19 cellular contexts compared by ENCODE assay signal in the genomic region with DNA sequence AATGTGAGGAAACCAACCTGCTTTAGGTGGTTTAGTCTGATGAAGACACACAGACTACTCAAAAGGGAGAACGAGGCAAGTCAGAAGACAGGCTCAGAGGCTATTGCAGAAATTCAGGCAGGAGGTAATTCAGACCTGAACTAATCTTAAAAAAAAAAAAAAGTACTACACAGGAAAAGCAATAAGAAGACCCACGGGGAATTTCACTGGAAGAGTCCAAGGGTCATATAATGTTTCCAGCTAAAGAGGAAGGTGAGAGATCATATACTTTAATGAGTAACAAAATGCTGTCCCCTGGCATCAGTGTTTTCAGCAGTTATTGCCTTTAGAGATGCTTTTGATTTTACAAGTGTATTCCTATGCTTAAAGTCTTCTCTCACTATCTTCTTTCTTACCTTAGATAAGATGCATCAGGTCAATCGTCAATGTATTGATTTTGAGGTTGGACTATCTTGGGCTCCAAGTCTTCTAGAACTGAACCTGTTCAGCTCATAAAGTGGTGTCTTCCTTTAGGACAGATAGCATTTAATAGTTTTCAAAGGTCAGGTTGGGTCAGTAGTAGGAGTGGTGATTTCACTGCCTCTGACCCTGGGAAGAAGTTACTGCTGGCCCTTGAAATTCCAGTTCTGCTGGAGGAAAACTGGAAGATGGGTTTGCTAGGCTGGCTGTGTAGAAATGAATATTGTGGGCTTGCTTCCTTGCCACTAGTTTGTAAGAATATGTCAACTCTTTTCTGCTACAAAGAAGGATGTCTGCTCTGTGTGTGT.
DNase-seq lines count a peak whose midpoint lies in the region; ATAC-seq and TF ChIP-seq lines count a peak whose summit lies in the region.
"Had no signal": no experiment of that assay in that cellular context is flagged by ENCODE, and none has a peak within 500 bp of the region (broad histone marks: within the 10 kb centered on the region; RNA-seq: fewer than 3 reads in every experiment).

No MANE protein-coding gene starts in this region.

- no peaks in the 10 kb centered on the region for H3K9me3 ChIP-seq in neutrophil
- H3K9me3 ChIP-seq: HAP-1 had no signal

- peak; percentile 60 for DNase-seq in CD1c-positive myeloid dendritic cell (ENCODE audit: extremely low spot score)
- DNase-seq in LoVo (ENCODE audit: low spot score), result peak; percentile 75
- DNase-seq in endothelial cell (ENCODE audit: low spot score), result no peak
- no peak for DNase-seq in activated CD4-positive, alpha-beta T cell treated with anti-CD3 and anti-CD28 coated beads, Interleukin-2, amount 50 U/mL, for 4 hours
- no peak for DNase-seq in NCI-H2196 (lab: John Stamatoyannopoulos, UW; ENCODE audit: unreplicated experiment)
- no peak for DNase-seq in superior temporal gyrus (ENCODE audit: extremely low spot score)
- DNase-seq: CD8-positive, alpha-beta memory T cell; EL; NCI-H1092; NCI-H2081 treated with DMSO at 0.1 percent for 48 hours; NCI-H226; NCI-H524 treated with DMSO at 0.1 percent for 48 hours; Right ventricle myocardium superior had no signal

- peak overlapping the region; percentile 83 for H3K27ac ChIP-seq in neutrophil
- H3K27ac ChIP-seq: BLaER1, KMS-11 had no signal

- no peaks in the 10 kb centered on the region for H3K27me3 ChIP-seq in neutrophil
- H3K27me3 ChIP-seq: BLaER1 had no signal

- TF ChIP-seq CTCF in endothelial cell (IDR thresholded peaks at IDR 0.05; ENCODE audit: unreplicated experiment), result no peak
- no peak for TF ChIP-seq CTCF in neutrophil (IDR thresholded peaks at IDR 0.05)

- H3K4me3 ChIP-seq in neutrophil (ENCODE audit: low read depth in 1 of 2, low read length in 1 of 2), result no peak overlapping the region
- H3K4me3 ChIP-seq: BLaER1, HAP-1 had no signal

- H3K4me1 Mint-ChIP-seq in endothelial cell (ENCODE audit: unreplicated experiment), result peaks cover 34% of the 10 kb centered on the region
- H3K4me1 Mint-ChIP-seq: CD8-positive, alpha-beta memory T cell had no signal

- no peaks in the 10 kb centered on the region for H3K36me3 ChIP-seq in neutrophil
- H3K36me3 ChIP-seq: HAP-1 had no signal

- ATAC-seq in HG02870 (IDR thresholded peaks at IDR 0.05; ENCODE audit: unreplicated experiment), result no peak
- ATAC-seq: HepG2 had no signal

- H3K4me3 Mint-ChIP-seq in endothelial cell (ENCODE audit: unreplicated experiment), result peak overlapping the region; percentile 56
- H3K4me3 Mint-ChIP-seq: CD8-positive, alpha-beta memory T cell had no signal

- no peaks in the 10 kb centered on the region for H3K9me3 Mint-ChIP-seq in endothelial cell (ENCODE audit: unreplicated experiment)
- H3K9me3 Mint-ChIP-seq: CD8-positive, alpha-beta memory T cell had no signal

- H3K27me3 Mint-ChIP-seq in endothelial cell (ENCODE audit: unreplicated experiment), result no peaks in the 10 kb centered on the region

- H3K36me3 Mint-ChIP-seq in endothelial cell (ENCODE audit: low read depth, unreplicated experiment), result peaks cover 14% of the 10 kb centered on the region

- no peak overlapping the region for H3K27ac Mint-ChIP-seq in endothelial cell (ENCODE audit: unreplicated experiment)
- H3K27ac Mint-ChIP-seq: CD8-positive, alpha-beta memory T cell had no signal

- H3K4me1 ChIP-seq in neutrophil (ENCODE audit: control insufficient read depth in 1 of 2, insufficient read depth in 1 of 2, low read depth in 1 of 2, low read length in 1 of 2), result peaks cover 89 to 94% of the 10 kb centered on the region in 2 experiments
- H3K4me1 ChIP-seq: HAP-1 had no signal

Comparison
In these comparisons a context has a peak if more than half of its experiments do, and no peak if none do; other contexts are left out.
1. DNase-seq: peak in CD1c-positive myeloid dendritic cell (single experiment) and LoVo (single experiment); none in endothelial cell (single experiment), activated CD4-positive, alpha-beta T cell treated with anti-CD3 and anti-CD28 coated beads, Interleukin-2, amount 50 U/mL, for 4 hours (0 of 2), NCI-H2196 (single experiment) and superior temporal gyrus (single experiment).